17 cellular contexts compared by ENCODE assay signal in the genomic region with DNA sequence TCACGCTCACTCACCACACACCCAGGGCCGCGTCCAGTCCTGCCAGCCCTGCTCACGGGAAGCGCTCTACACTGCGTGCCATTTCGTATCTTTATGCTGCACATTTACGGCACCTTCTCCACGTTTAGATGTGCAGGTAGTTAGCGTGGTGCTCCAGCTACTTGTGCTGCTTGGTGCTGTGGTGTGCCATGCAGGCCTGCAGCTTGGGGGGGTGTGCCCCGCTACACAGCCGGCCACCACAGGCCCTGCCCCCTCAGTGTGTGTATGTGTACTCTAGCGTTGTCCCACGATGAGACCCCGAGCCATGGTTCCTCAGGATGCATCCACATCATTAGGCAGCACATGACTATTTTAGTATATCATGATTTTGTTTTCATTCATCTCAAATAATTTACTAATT. TPM values are rescaled to one million over a fixed set of nuclear protein-coding genes. Genes with fewer than 3 reads are reported as not detected.
A peak's percentile ranks its signal among the peaks of the same experiment; 100 is the strongest.
DNase-seq lines count a peak whose midpoint lies in the region; ATAC-seq and TF ChIP-seq lines count a peak whose summit lies in the region.
"Had no signal": no experiment of that assay in that cellular context is flagged by ENCODE, and none has a peak within 500 bp of the region (broad histone marks: within the 10 kb centered on the region; RNA-seq: fewer than 3 reads in every experiment).

No MANE protein-coding gene starts in this region.

- CTCF ChIA-PET in CD4-positive, alpha-beta T cell (lab: Charles Lee), result interaction anchor here (1.0 kb wide), 1 partner anchor 11 kb away, joined by 4 read pairs; no protein-coding TSS in a partner anchor

- H3K4me3 ChIP-seq in trophoblast cell (ENCODE audit: low read depth, low read length), result no peak overlapping the region
- H3K4me3 ChIP-seq: SK-N-MC had no signal

- H3K4me1 Mint-ChIP-seq in T-helper 2 cell treated with Interferon-gamma antibody and Interleukin-4, amounts not matched to agents 5 μg/mL and 100 μg/mL, for 36 hours (ENCODE audit: low read depth), result peaks cover 16% of the 10 kb centered on the region
- H3K4me1 Mint-ChIP-seq in CD4-positive, alpha-beta T cell (ENCODE audit: low read depth), result peaks cover 23% of the 10 kb centered on the region
- H3K4me1 Mint-ChIP-seq in effector memory CD8-positive, alpha-beta T cell (ENCODE audit: low read depth in 2 of 2), result peaks cover 38 to 43% of the 10 kb centered on the region in 2 donors
- H3K4me1 Mint-ChIP-seq: H9 had no signal

- H3K14ac ChIP-seq in trophoblast cell (ENCODE audit: low read length), result no peak overlapping the region

- no peaks in the 10 kb centered on the region for H3K79me2 ChIP-seq in trophoblast cell (ENCODE audit: control insufficient read depth, insufficient read depth, low read length, poor library complexity)

- intact Hi-C loops in CD4-positive, alpha-beta T cell (cut with DNase I, micrococcal nuclease), result no loop called here

- POLR2A ChIA-PET in CD4-positive, alpha-beta T cell (lab: Charles Lee), result interaction anchor here (0.9 to 1.2 kb wide), 3 partner anchors 8 to 97 kb away, joined by 3 to 8 read pairs (median 5); no protein-coding TSS in a partner anchor

- no peak overlapping the region for H2BK120ac ChIP-seq in trophoblast cell (ENCODE audit: insufficient read depth, low read length, poor library complexity)

- no peak overlapping the region for H3K23ac ChIP-seq in trophoblast cell (ENCODE audit: low read length)

- H3K27me3 Mint-ChIP-seq in T-helper 2 cell treated with Interferon-gamma antibody and Interleukin-4, amounts not matched to agents 5 μg/mL and 100 μg/mL, for 36 hours (ENCODE audit: low read depth), result no peaks in the 10 kb centered on the region
- no peaks in the 10 kb centered on the region for H3K27me3 Mint-ChIP-seq in CD4-positive, alpha-beta T cell
- H3K27me3 Mint-ChIP-seq in effector memory CD8-positive, alpha-beta T cell, result no peaks in the 10 kb centered on the region

- no peaks in the 10 kb centered on the region for H3K9me3 ChIP-seq in CD4-positive, alpha-beta T cell (ENCODE audit: control insufficient read depth, low read length)
- no peaks in the 10 kb centered on the region for H3K9me3 ChIP-seq in trophoblast cell (ENCODE audit: insufficient read depth, low read depth, low read length)

- no peak overlapping the region for H3K4ac ChIP-seq in trophoblast cell (ENCODE audit: low read depth, low read length)

- peaks cover 34 to 36% of the 10 kb centered on the region in 2 experiments for H3K36me3 ChIP-seq in trophoblast cell (ENCODE audit: control insufficient read depth in 1 of 2, insufficient read depth in 2 of 2, low read length in 2 of 2)

- no peak overlapping the region for H4K8ac ChIP-seq in trophoblast cell (ENCODE audit: low read depth, low read length)

- H3K9me3 Mint-ChIP-seq in T-helper 2 cell treated with Interferon-gamma antibody and Interleukin-4, amounts not matched to agents 5 μg/mL and 100 μg/mL, for 36 hours, result no peaks in the 10 kb centered on the region
- no peaks in the 10 kb centered on the region for H3K9me3 Mint-ChIP-seq in CD4-positive, alpha-beta T cell
- no peaks in the 10 kb centered on the region for H3K9me3 Mint-ChIP-seq in effector memory CD8-positive, alpha-beta T cell
- H3K9me3 Mint-ChIP-seq: H9 had no signal

- no peak overlapping the region for H3K4me2 ChIP-seq in trophoblast cell (ENCODE audit: low read length)

- H3K4me1 ChIP-seq in trophoblast cell (ENCODE audit: control insufficient read depth in 1 of 2, insufficient read depth in 2 of 2, low read length in 2 of 2), result peaks cover 16 to 26% of the 10 kb centered on the region in 2 experiments

- peak overlapping the region; percentile 88 for H3K27ac Mint-ChIP-seq in T-helper 2 cell treated with Interferon-gamma antibody and Interleukin-4, amounts not matched to agents 5 μg/mL and 100 μg/mL, for 36 hours
- H3K27ac Mint-ChIP-seq in CD4-positive, alpha-beta T cell, result peak overlapping the region; percentile 82
- H3K27ac Mint-ChIP-seq in effector memory CD8-positive, alpha-beta T cell, result peak overlapping the region; percentile 66 to 70
- H3K27ac Mint-ChIP-seq: H9 had no signal

- H2AFZ ChIP-seq in trophoblast cell (ENCODE audit: insufficient read depth, low read length, poor library complexity), result no peak overlapping the region

- no peak overlapping the region for H3K18ac ChIP-seq in trophoblast cell (ENCODE audit: low read length)

- no peak overlapping the region for H3K4me3 Mint-ChIP-seq in T-helper 2 cell treated with Interferon-gamma antibody and Interleukin-4, amounts not matched to agents 5 μg/mL and 100 μg/mL, for 36 hours
- H3K4me3 Mint-ChIP-seq in CD4-positive, alpha-beta T cell, result no peak overlapping the region
- H3K4me3 Mint-ChIP-seq in effector memory CD8-positive, alpha-beta T cell, result peak overlapping the region; percentile 73 to 74
- H3K4me3 Mint-ChIP-seq: H9 had no signal

- H4K12ac ChIP-seq in trophoblast cell (ENCODE audit: low read depth, low read length), result no peak overlapping the region

- no peak overlapping the region for H2BK5ac ChIP-seq in trophoblast cell (ENCODE audit: low read depth, low read length, poor library complexity)

- no peak overlapping the region for H2AK5ac ChIP-seq in trophoblast cell (ENCODE audit: low read length)

- no peak for TF ChIP-seq CTCF in CD4-positive, alpha-beta T cell (IDR thresholded peaks at IDR 0.05)

- peaks cover 9% of the 10 kb centered on the region for H3K79me1 ChIP-seq in trophoblast cell (ENCODE audit: low read length)

- no peak overlapping the region for H3K9ac ChIP-seq in trophoblast cell (ENCODE audit: low read length)

- H4K91ac ChIP-seq in trophoblast cell (ENCODE audit: low read depth, low read length), result no peak overlapping the region

- H3K27ac ChIP-seq in CD4-positive, alpha-beta T cell (ENCODE audit: low read depth, low read length), result no peak overlapping the region
- H3K27ac ChIP-seq in trophoblast cell (ENCODE audit: low read depth, low read length), result no peak overlapping the region
- H3K27ac ChIP-seq: SK-N-MC had no signal

- DNase-seq in T-helper 2 cell treated with Interferon-gamma antibody and Interleukin-4, amounts not matched to agents 5 μg/mL and 100 μg/mL, for 36 hours (ENCODE audit: low spot score), result no peak
- no peak for DNase-seq in T-helper 2 cell
- DNase-seq in CD4-positive, alpha-beta T cell, result no peak
- DNase-seq in DMS53 treated with DMSO at 0.1 percent for 48 hours (lab: John Stamatoyannopoulos, UW; ENCODE audit: unreplicated experiment), result peak; percentile 59
- DNase-seq in effector memory CD8-positive, alpha-beta T cell, result no peak
- no peak for DNase-seq in trophoblast cell
- no peak for DNase-seq in HPDE6-E6E7 (ENCODE audit: extremely low spot score)
- DNase-seq: AML-193, H9, IMR-90, NCI-H1436, NCI-H2227 treated with DMSO at 0.1 percent for 48 hours had no signal

- no CpG with 5 or more reads among the region's 15 CpGs for WGBS in trophoblast cell (ENCODE audit: extremely low coverage, insufficient coverage, insufficient read length)

- H3K27me3 ChIP-seq in CD4-positive, alpha-beta T cell (ENCODE audit: control insufficient read depth, insufficient read depth, low read length), result no peaks in the 10 kb centered on the region
- no peaks in the 10 kb centered on the region for H3K27me3 ChIP-seq in trophoblast cell (ENCODE audit: insufficient read depth, low read length)

- H3K36me3 Mint-ChIP-seq in T-helper 2 cell treated with Interferon-gamma antibody and Interleukin-4, amounts not matched to agents 5 μg/mL and 100 μg/mL, for 36 hours (ENCODE audit: low read depth), result peaks cover 17% of the 10 kb centered on the region
- H3K36me3 Mint-ChIP-seq in CD4-positive, alpha-beta T cell (ENCODE audit: low read depth), result peaks cover 31% of the 10 kb centered on the region
- H3K36me3 Mint-ChIP-seq in effector memory CD8-positive, alpha-beta T cell (ENCODE audit: insufficient read depth), result peaks cover 13% of the 10 kb centered on the region

- no peak for ATAC-seq in CD4-positive, alpha-beta T cell (ENCODE audit: poor library complexity)
- ATAC-seq in effector memory CD8-positive, alpha-beta T cell (replicated peaks), result no peak
- no peak for ATAC-seq in HG03378 (IDR thresholded peaks at IDR 0.05; ENCODE audit: unreplicated experiment)

- H2BK12ac ChIP-seq in trophoblast cell (ENCODE audit: low read length), result no peak overlapping the region

RNA-seq across cellular contexts. Expression of a gene that starts 38.3 kb away (rescaled TPM):
- total RNA-seq in CD4-positive, alpha-beta T cell, result 10 to 100 TPM; 12.8 to 14.0 TPM
- polyA plus RNA-seq in trophoblast cell (2013), result 21.0 and 21.1 TPM in 2 replicates

RNA-seq across cellular contexts. Expression of a gene that starts 38.5 kb away (rescaled TPM):
- 10 to 100 TPM; 11.4 to 11.9 TPM for total RNA-seq in CD4-positive, alpha-beta T cell
- 8.1 and 8.8 TPM in 2 replicates for polyA plus RNA-seq in trophoblast cell (2013)

RNA-seq across cellular contexts. Expression of a gene that starts 41.9 kb away (rescaled TPM):
- total RNA-seq in CD4-positive, alpha-beta T cell, result not detected
- polyA plus RNA-seq in trophoblast cell (2013), result not detected in 2 replicates
- total RNA-seq: A673, H9, HT-29, IMR-90, LHCN-M2 had no signal
- polyA plus RNA-seq: IMR-90 had no signal

Comparison
In these comparisons a context has a peak if more than half of its experiments do, and no peak if none do; other contexts are left out.
1. H3K4me3 Mint-ChIP-seq: peak in effector memory CD8-positive, alpha-beta T cell (2 of 2); none in T-helper 2 cell treated with Interferon-gamma antibody and Interleukin-4, amounts not matched to agents 5 μg/mL and 100 μg/mL, for 36 hours (single experiment) and CD4-positive, alpha-beta T cell (single experiment).
2. Peak in every context shown above with its lines, with median percentiles within 50 percentile points of each other: H3K27ac Mint-ChIP-seq.